10 cellular contexts compared by ENCODE assay signal in the genomic region with DNA sequence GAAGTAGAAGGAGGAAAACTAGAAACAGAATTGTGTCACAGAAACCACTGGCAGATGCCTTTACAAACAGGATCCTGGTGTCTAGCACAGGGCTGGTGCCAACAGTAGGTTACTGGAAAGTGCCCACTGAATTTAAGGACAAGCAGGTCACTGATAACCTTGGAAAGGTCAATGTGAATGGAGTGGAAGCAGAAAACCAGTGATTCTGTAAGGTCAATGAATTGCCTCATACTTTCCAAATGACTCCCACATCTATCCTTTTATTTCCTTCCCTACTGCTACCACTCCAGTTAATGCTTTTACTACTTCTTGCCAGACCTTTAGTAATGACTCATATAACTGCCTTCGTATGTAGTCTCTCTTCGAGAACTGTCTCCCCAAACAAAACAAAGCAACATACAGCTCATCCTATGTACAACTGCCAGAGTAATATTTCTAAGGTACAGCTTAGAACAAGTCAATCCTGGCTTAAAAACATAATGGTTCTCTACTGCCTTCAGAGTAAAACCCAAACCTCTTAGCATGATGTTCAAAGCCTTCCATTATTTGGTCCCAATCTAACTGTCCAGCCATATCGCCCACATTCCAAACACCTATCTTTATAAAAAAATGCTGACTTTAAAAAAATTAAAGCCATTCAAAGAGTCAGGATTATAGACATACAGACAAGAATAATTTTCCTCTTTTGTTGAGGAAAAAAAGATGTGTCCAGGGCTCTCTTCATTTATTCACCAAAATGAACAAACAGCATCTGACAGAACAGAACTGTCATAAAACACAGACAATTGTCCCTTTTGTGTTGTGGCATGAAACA. TPM values are rescaled to one million over a fixed set of nuclear protein-coding genes. Genes with fewer than 3 reads are reported as not detected.
DNase-seq lines count a peak whose midpoint lies in the region; ATAC-seq, FAIRE-seq and TF ChIP-seq lines count a peak whose summit lies in the region.
"Had no signal": no experiment of that assay in that cellular context is flagged by ENCODE, and none has a peak within 500 bp of the region (broad histone marks: within the 10 kb centered on the region; RNA-seq: fewer than 3 reads in every experiment).

No MANE protein-coding gene starts in this region.

- FAIRE-seq in GM12892 (lab: Jason Lieb, UNC), result peak; percentile 21

- no peak overlapping the region for H3K4me3 Mint-ChIP-seq in activated CD4-positive, alpha-beta memory T cell treated with anti-CD3 and anti-CD28 coated beads for 36 hours
- H3K4me3 Mint-ChIP-seq in activated naive CD4-positive, alpha-beta T cell treated with anti-CD3 and anti-CD28 coated beads for 36 hours, result no peak overlapping the region

- no peak overlapping the region for H3K27ac Mint-ChIP-seq in activated CD4-positive, alpha-beta memory T cell treated with anti-CD3 and anti-CD28 coated beads for 36 hours
- no peak overlapping the region for H3K27ac Mint-ChIP-seq in activated naive CD4-positive, alpha-beta T cell treated with anti-CD3 and anti-CD28 coated beads for 36 hours

- H3K9me3 Mint-ChIP-seq in activated CD4-positive, alpha-beta memory T cell treated with anti-CD3 and anti-CD28 coated beads for 36 hours, result no peaks in the 10 kb centered on the region
- no peaks in the 10 kb centered on the region for H3K9me3 Mint-ChIP-seq in activated naive CD4-positive, alpha-beta T cell treated with anti-CD3 and anti-CD28 coated beads for 36 hours

- H3K4me1 Mint-ChIP-seq in activated CD4-positive, alpha-beta memory T cell treated with anti-CD3 and anti-CD28 coated beads for 36 hours (ENCODE audit: low read depth), result peaks cover 62% of the 10 kb centered on the region
- H3K4me1 Mint-ChIP-seq in activated naive CD4-positive, alpha-beta T cell treated with anti-CD3 and anti-CD28 coated beads for 36 hours (ENCODE audit: low read depth), result peaks cover 60% of the 10 kb centered on the region

- no peaks in the 10 kb centered on the region for H3K27me3 Mint-ChIP-seq in activated CD4-positive, alpha-beta memory T cell treated with anti-CD3 and anti-CD28 coated beads for 36 hours
- no peaks in the 10 kb centered on the region for H3K27me3 Mint-ChIP-seq in activated naive CD4-positive, alpha-beta T cell treated with anti-CD3 and anti-CD28 coated beads for 36 hours (ENCODE audit: low read depth)

- DNase-seq in GM12892 (ENCODE audit: insufficient read length), result no peak
- peak; percentile 12 for DNase-seq in brain pericyte (ENCODE audit: low read depth, low spot score)
- peak; percentile 91 for DNase-seq in skeletal muscle cell (ENCODE audit: low read depth)
- DNase-seq in activated CD4-positive, alpha-beta memory T cell treated with anti-CD3 and anti-CD28 coated beads for 36 hours, result no peak
- no peak for DNase-seq in iPS-NIHi11 (ENCODE audit: low spot score)
- no peak for DNase-seq in activated CD4-positive, alpha-beta T cell treated with anti-CD3 and anti-CD28 coated beads, Interleukin-2, amount 50 U/mL, for 48 hours
- DNase-seq in activated naive CD4-positive, alpha-beta T cell treated with anti-CD3 and anti-CD28 coated beads for 36 hours, result no peak

- H3K36me3 Mint-ChIP-seq in activated CD4-positive, alpha-beta memory T cell treated with anti-CD3 and anti-CD28 coated beads for 36 hours, result peaks cover 1% of the 10 kb centered on the region
- no peaks in the 10 kb centered on the region for H3K36me3 Mint-ChIP-seq in activated naive CD4-positive, alpha-beta T cell treated with anti-CD3 and anti-CD28 coated beads for 36 hours (ENCODE audit: low read depth)

- CTCF ChIA-PET in activated CD4-positive, alpha-beta memory T cell treated with anti-CD3 and anti-CD28 coated beads for 36 hours (lab: Charles Lee), result interaction anchor here (1.1 to 1.9 kb wide), 3 partner anchors 10 to 248 kb away, joined by 3 to 4 read pairs (median 3); a partner anchor contains a TSS
- CTCF ChIA-PET in activated naive CD4-positive, alpha-beta T cell treated with anti-CD3 and anti-CD28 coated beads for 36 hours (lab: Charles Lee), result interaction anchor here (0.6 to 1.9 kb wide), 4 partner anchors 7 to 349 kb away, joined by 3 to 6 read pairs (median 3); a partner anchor contains a TSS

- TF ChIP-seq POLR2A in GM12892 (IDR thresholded peaks at IDR 0.05; ENCODE audit: low read depth, low read length), result no peak

- intact Hi-C loops in activated CD4-positive, alpha-beta memory T cell treated with anti-CD3 and anti-CD28 coated beads for 36 hours (cut with micrococcal nuclease), result loop anchor here (1.0 to 5.0 kb wide), 10 partner anchors 9 to 841 kb away; no protein-coding TSS in a partner anchor
- intact Hi-C loops in activated naive CD4-positive, alpha-beta T cell treated with anti-CD3 and anti-CD28 coated beads for 36 hours (cut with micrococcal nuclease), result loop anchor here (1.0 to 10.0 kb wide), 7 partner anchors 9 to 836 kb away; no protein-coding TSS in a partner anchor

- H3K4me3 ChIP-seq in skeletal muscle cell (ENCODE audit: low read depth, low read length), result no peak overlapping the region
- H3K4me3 ChIP-seq: coronary artery, SK-N-MC had no signal

- peak; percentile 32 for ATAC-seq in HG03565 (IDR thresholded peaks at IDR 0.05; ENCODE audit: unreplicated experiment)

- POLR2A ChIA-PET in activated CD4-positive, alpha-beta memory T cell treated with anti-CD3 and anti-CD28 coated beads for 36 hours (lab: Charles Lee), result no interaction called here

RNA-seq across cellular contexts. Expression of a gene that starts 52.5 kb away (rescaled TPM):
- 104 TPM for polyA plus RNA-seq in GM12892 (2012; ENCODE audit: missing spikeins)
- total RNA-seq in activated CD4-positive, alpha-beta memory T cell treated with anti-CD3 and anti-CD28 coated beads for 36 hours, result 10 to 100 TPM; 48.6 to 53.9 TPM
- 10 to 100 TPM; 41.8 to 42.9 TPM for total RNA-seq in activated naive CD4-positive, alpha-beta T cell treated with anti-CD3 and anti-CD28 coated beads for 36 hours

Comparison
In these comparisons a context has a peak if more than half of its experiments do, and no peak if none do; other contexts are left out.
1. DNase-seq: peak in brain pericyte (single experiment) and skeletal muscle cell (single experiment); none in GM12892 (single experiment), activated CD4-positive, alpha-beta memory T cell treated with anti-CD3 and anti-CD28 coated beads for 36 hours (single experiment), iPS-NIHi11 (single experiment), activated CD4-positive, alpha-beta T cell treated with anti-CD3 and anti-CD28 coated beads, Interleukin-2, amount 50 U/mL, for 48 hours (0 of 2) and activated naive CD4-positive, alpha-beta T cell treated with anti-CD3 and anti-CD28 coated beads for 36 hours (single experiment).